Comparison of ENCODE assay signal across 39 cellular contexts in genomic region chr11:39628311-39628710, GRCh38.
"Had no signal": no experiment of that assay in that cellular context is flagged by ENCODE, and none has a peak within 500 bp of the region (broad histone marks: within the 10 kb centered on the region; RNA-seq: fewer than 3 reads in every experiment).

No MANE protein-coding gene starts in this region.

- DNase-seq: activated effector memory CD4-positive, alpha-beta T cell treated with anti-CD3 and anti-CD28 coated beads, Interleukin-2, amount 50 U/mL, for 16 hours; activated effector memory CD4-positive, alpha-beta T cell treated with Interleukin-2 at 50 U/mL for 16 hours; activated gamma-delta T cell; activated gamma-delta T cell treated with Interleukin-2 at 50 U/mL for 16 hours; activated naive CD4-positive, alpha-beta T cell; activated naive CD4-positive, alpha-beta T cell treated with anti-CD3 and anti-CD28 coated beads for 36 hours; activated naive CD4-positive, alpha-beta T cell treated with anti-CD3 and anti-CD28 coated beads, Interleukin-2, amount 10 ng/mL, durations not matched to agents 7 days and 5 days; activated naive CD4-positive, alpha-beta T cell treated with anti-CD3 and anti-CD28 coated beads, Interleukin-2, amount 50 U/mL, for 16 hours; activated naive CD4-positive, alpha-beta T cell treated with Interleukin-2 at 50 U/mL for 16 hours; activated naive CD8-positive, alpha-beta T cell treated with anti-CD3 and anti-CD28 coated beads for 36 hours; activated naive CD8-positive, alpha-beta T cell treated with anti-CD3 and anti-CD28 coated beads, Interleukin-2, amount 10 ng/mL, durations not matched to agents 7 days and 5 days; activated naive CD8-positive, alpha-beta T cell treated with anti-CD3 and anti-CD28 coated beads, Interleukin-2, amount 50 U/mL, for 24 hours; activated T-cell treated with anti-CD3 and anti-CD28 coated beads, Interleukin-2, amount 50 U/mL, for 1 hour; activated T-cell treated with anti-CD3 and anti-CD28 coated beads, Interleukin-2, amount 50 U/mL, for 48 hours; activated T-cell treated with anti-CD3 and anti-CD28 coated beads, Interleukin-2, amount 50 U/mL, for 72 hours; adrenal gland; amniotic stem cell; amygdala; anterior cingulate cortex; aorta; body of pancreas; brain microvascular endothelial cell; caudate nucleus; central memory CD4-positive, alpha-beta T cell; cerebellar nuclear complex had no signal

- H3K27ac Mint-ChIP-seq: activated naive CD4-positive, alpha-beta T cell treated with anti-CD3 and anti-CD28 coated beads for 36 hours; activated naive CD4-positive, alpha-beta T cell treated with anti-CD3 and anti-CD28 coated beads, Interleukin-2, amount 10 ng/mL, durations not matched to agents 7 days and 5 days; activated naive CD4-positive, alpha-beta T cell treated with anti-CD3 and anti-CD28 coated beads, Interleukin-2, amount 50 U/mL, for 24 hours; activated naive CD4-positive, alpha-beta T cell treated with anti-CD3 and anti-CD28 coated beads, Interleukin-2, amount 50 U/mL, for 72 hours; activated naive CD8-positive, alpha-beta T cell; activated naive CD8-positive, alpha-beta T cell treated with anti-CD3 and anti-CD28 coated beads for 36 hours; activated naive CD8-positive, alpha-beta T cell treated with anti-CD3 and anti-CD28 coated beads, Interleukin-2, amount 10 ng/mL, durations not matched to agents 7 days and 5 days; activated naive CD8-positive, alpha-beta T cell treated with anti-CD3 and anti-CD28 coated beads, Interleukin-2, amount 50 U/mL, for 24 hours; activated T-cell treated with anti-CD3 and anti-CD28 coated beads, Interleukin-2, amount 50 U/mL, for 72 hours; activated T-helper 1 cell treated with anti-CD3 and anti-CD28 coated beads, Interleukin-12 subunit alpha, Interleukin-12 subunit beta, Interleukin-2, Interleukin-4 antibody, amounts not matched to agents 30 ng/mL and 10 ng/mL and 1 ng/mL, durations not matched to agents 14 hours and 24 hours and 36 hours; activated T-helper 17 cell treated with anti-CD3 and anti-CD28 coated beads, Interleukin-2, amount 50 U/mL, for 72 hours; activated T-helper 2 cell treated with anti-CD3 and anti-CD28 coated beads, Interferon-gamma antibody, Interleukin-2, Interleukin-4, amounts not matched to agents 10 μg/mL and 5 μg/mL and 100 μg/mL, durations not matched to agents 14 hours and 24 hours and 36 hours; brain had no signal

- H3K27ac ChIP-seq: adrenal gland, ascending aorta, body of pancreas, brain microvascular endothelial cell, breast epithelium, cardiac muscle cell had no signal

- H3K4me3 Mint-ChIP-seq: activated naive CD4-positive, alpha-beta T cell treated with anti-CD3 and anti-CD28 coated beads for 36 hours; activated naive CD4-positive, alpha-beta T cell treated with anti-CD3 and anti-CD28 coated beads, Interleukin-2, amount 10 ng/mL, durations not matched to agents 7 days and 5 days; activated naive CD4-positive, alpha-beta T cell treated with anti-CD3 and anti-CD28 coated beads, Interleukin-2, amount 50 U/mL, for 24 hours; activated naive CD8-positive, alpha-beta T cell; activated naive CD8-positive, alpha-beta T cell treated with anti-CD3 and anti-CD28 coated beads for 36 hours; activated naive CD8-positive, alpha-beta T cell treated with anti-CD3 and anti-CD28 coated beads, Interleukin-2, amount 10 ng/mL, durations not matched to agents 7 days and 5 days; activated naive CD8-positive, alpha-beta T cell treated with anti-CD3 and anti-CD28 coated beads, Interleukin-2, amount 50 U/mL, for 24 hours; activated T-cell treated with anti-CD3 and anti-CD28 coated beads, Interleukin-2, amount 50 U/mL, for 72 hours; activated T-helper 1 cell treated with anti-CD3 and anti-CD28 coated beads, Interleukin-12 subunit alpha, Interleukin-12 subunit beta, Interleukin-2, Interleukin-4 antibody, amounts not matched to agents 30 ng/mL and 10 ng/mL and 1 ng/mL, durations not matched to agents 14 hours and 24 hours and 36 hours; activated T-helper 17 cell treated with anti-CD3 and anti-CD28 coated beads, Interleukin-2, amount 50 U/mL, for 72 hours; brain; central memory CD8-positive, alpha-beta T cell had no signal

- H3K27me3 ChIP-seq: adrenal gland, ascending aorta, body of pancreas, brain microvascular endothelial cell, breast epithelium, cardiac muscle cell had no signal

- H3K9me3 ChIP-seq: adrenal gland, ascending aorta, body of pancreas, breast epithelium had no signal

- H3K4me1 Mint-ChIP-seq: activated naive CD4-positive, alpha-beta T cell treated with anti-CD3 and anti-CD28 coated beads, Interleukin-2, amount 10 ng/mL, durations not matched to agents 7 days and 5 days; activated naive CD4-positive, alpha-beta T cell treated with anti-CD3 and anti-CD28 coated beads, Interleukin-2, amount 50 U/mL, for 24 hours; activated naive CD8-positive, alpha-beta T cell treated with anti-CD3 and anti-CD28 coated beads for 36 hours; activated naive CD8-positive, alpha-beta T cell treated with anti-CD3 and anti-CD28 coated beads, Interleukin-2, amount 10 ng/mL, durations not matched to agents 7 days and 5 days; activated naive CD8-positive, alpha-beta T cell treated with anti-CD3 and anti-CD28 coated beads, Interleukin-2, amount 50 U/mL, for 24 hours; activated T-helper 17 cell treated with anti-CD3 and anti-CD28 coated beads, Interleukin-2, amount 50 U/mL, for 72 hours; central memory CD8-positive, alpha-beta T cell had no signal

- H3K4me1 ChIP-seq: adrenal gland, ascending aorta, body of pancreas, breast epithelium had no signal

- H3K4me3 ChIP-seq: adrenal gland, ascending aorta, body of pancreas, breast epithelium, cardiac muscle cell had no signal

- H3K36me3 Mint-ChIP-seq: activated naive CD4-positive, alpha-beta T cell treated with anti-CD3 and anti-CD28 coated beads, Interleukin-2, amount 10 ng/mL, durations not matched to agents 7 days and 5 days; activated naive CD4-positive, alpha-beta T cell treated with anti-CD3 and anti-CD28 coated beads, Interleukin-2, amount 50 U/mL, for 24 hours; activated naive CD4-positive, alpha-beta T cell treated with anti-CD3 and anti-CD28 coated beads, Interleukin-2, amount 50 U/mL, for 72 hours; activated naive CD8-positive, alpha-beta T cell; activated naive CD8-positive, alpha-beta T cell treated with anti-CD3 and anti-CD28 coated beads for 36 hours; activated naive CD8-positive, alpha-beta T cell treated with anti-CD3 and anti-CD28 coated beads, Interleukin-2, amount 10 ng/mL, durations not matched to agents 7 days and 5 days; brain had no signal

- H3K9me3 Mint-ChIP-seq: activated naive CD4-positive, alpha-beta T cell treated with anti-CD3 and anti-CD28 coated beads, Interleukin-2, amount 50 U/mL, for 24 hours; brain had no signal

- ATAC-seq: activated naive CD4-positive, alpha-beta T cell treated with anti-CD3 and anti-CD28 coated beads, Interleukin-2, amount 50 U/mL, for 72 hours; activated naive CD8-positive, alpha-beta T cell treated with anti-CD3 and anti-CD28 coated beads, Interleukin-2, amount 50 U/mL, for 24 hours; activated T-cell treated with anti-CD3 and anti-CD28 coated beads, Interleukin-2, amount 50 U/mL, for 72 hours; activated T-helper 17 cell treated with anti-CD3 and anti-CD28 coated beads, Interleukin-2, amount 50 U/mL, for 72 hours; body of pancreas had no signal

- H3K36me3 ChIP-seq: adrenal gland, ascending aorta, brain microvascular endothelial cell, breast epithelium, cardiac muscle cell had no signal

- FAIRE-seq: astrocyte, bronchial epithelial cell, colon had no signal

- H3K27me3 Mint-ChIP-seq: activated naive CD4-positive, alpha-beta T cell treated with anti-CD3 and anti-CD28 coated beads, Interleukin-2, amount 10 ng/mL, durations not matched to agents 7 days and 5 days; activated naive CD4-positive, alpha-beta T cell treated with anti-CD3 and anti-CD28 coated beads, Interleukin-2, amount 50 U/mL, for 24 hours; activated naive CD8-positive, alpha-beta T cell; activated naive CD8-positive, alpha-beta T cell treated with anti-CD3 and anti-CD28 coated beads for 36 hours; activated naive CD8-positive, alpha-beta T cell treated with anti-CD3 and anti-CD28 coated beads, Interleukin-2, amount 10 ng/mL, durations not matched to agents 7 days and 5 days; activated naive CD8-positive, alpha-beta T cell treated with anti-CD3 and anti-CD28 coated beads, Interleukin-2, amount 50 U/mL, for 24 hours; activated T-helper 17 cell treated with anti-CD3 and anti-CD28 coated beads, Interleukin-2, amount 50 U/mL, for 72 hours; central memory CD8-positive, alpha-beta T cell had no signal
